In the genomic region with DNA sequence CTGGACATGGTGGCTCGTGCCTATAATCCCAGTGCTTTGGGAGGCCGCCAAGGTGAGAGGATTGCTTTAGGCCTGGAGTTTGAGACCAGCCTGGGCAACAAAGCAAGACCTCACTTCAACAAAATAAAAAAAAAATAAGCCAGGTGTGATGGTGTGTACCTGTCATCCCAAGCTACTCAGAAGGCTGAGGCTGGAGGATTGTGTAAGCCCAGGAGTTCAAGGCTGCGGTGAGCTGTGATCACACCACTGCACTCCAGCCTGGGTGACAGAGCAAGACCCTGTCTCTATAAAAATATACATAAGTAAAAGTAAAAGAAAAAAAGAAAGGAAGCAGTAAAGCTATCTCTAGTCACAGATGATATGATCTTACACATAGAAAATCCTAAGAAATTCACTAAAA, we compare ENCODE assay signal across 30 cellular contexts. TPM values are rescaled to one million over a fixed set of nuclear protein-coding genes. Genes with fewer than 3 reads are reported as not detected.
"Had no signal": no experiment of that assay in that cellular context is flagged by ENCODE, and none has a peak within 500 bp of the region (broad histone marks: within the 10 kb centered on the region; RNA-seq: fewer than 3 reads in every experiment).

No MANE protein-coding gene starts in this region.

- H3K9me3 ChIP-seq: esophagus squamous epithelium, heart right ventricle, left ventricle myocardium inferior, lower lobe of right lung, mucosa of descending colon, ovary, testis, tibial artery, upper lobe of left lung, uterus had no signal

- H3K4me3 Mint-ChIP-seq: effector memory CD8-positive, alpha-beta T cell; immature natural killer cell; naive B cell; stimulated activated memory B cell treated with anti-CD40 and anti-IgM and Interleukin-4, amounts not matched to agents 10 μg/mL and 1 μg/mL and 100 μg/mL, for 72 hours had no signal

- H3K36me3 Mint-ChIP-seq: immature natural killer cell; naive B cell; stimulated activated memory B cell treated with anti-CD40 and anti-IgM and Interleukin-4, amounts not matched to agents 10 μg/mL and 1 μg/mL and 100 μg/mL, for 72 hours had no signal

- H3K4me1 ChIP-seq: tibial artery had no signal

- H3K27ac Mint-ChIP-seq: effector memory CD8-positive, alpha-beta T cell; immature natural killer cell; naive B cell; stimulated activated memory B cell treated with anti-CD40 and anti-IgM and Interleukin-4, amounts not matched to agents 10 μg/mL and 1 μg/mL and 100 μg/mL, for 72 hours had no signal

- H3K27ac ChIP-seq: esophagus squamous epithelium, heart right ventricle, left ventricle myocardium inferior, lower lobe of right lung, ovary, testis, tibial artery, upper lobe of left lung, uterus had no signal

- H3K9me3 Mint-ChIP-seq: effector memory CD8-positive, alpha-beta T cell; immature natural killer cell; stimulated activated memory B cell treated with anti-CD40 and anti-IgM and Interleukin-4, amounts not matched to agents 10 μg/mL and 1 μg/mL and 100 μg/mL, for 72 hours had no signal

- H3K27me3 ChIP-seq: esophagus squamous epithelium, heart right ventricle, ovary, testis, tibial artery, upper lobe of left lung, uterus had no signal

- H3K36me3 ChIP-seq: esophagus squamous epithelium, heart right ventricle, left ventricle myocardium inferior, lower lobe of right lung, ovary, tibial artery, upper lobe of left lung, uterus had no signal

- H3K4me3 ChIP-seq: esophagus squamous epithelium, heart right ventricle, left ventricle myocardium inferior, lower lobe of right lung, mucosa of descending colon, ovary, testis, tibial artery, upper lobe of left lung, uterus had no signal

- H3K4me1 Mint-ChIP-seq: immature natural killer cell; stimulated activated memory B cell treated with anti-CD40 and anti-IgM and Interleukin-4, amounts not matched to agents 10 μg/mL and 1 μg/mL and 100 μg/mL, for 72 hours had no signal

- DNase-seq: cortex of kidney; effector memory CD8-positive, alpha-beta T cell; erythroblast; esophagus squamous epithelium; foreskin melanocyte; glutamatergic neuron; heart right ventricle; hypothalamus; immature natural killer cell; islet precursor cell; kidney glomerular epithelial cell; left ventricle myocardium inferior; lower lobe of right lung; naive B cell; occipital lobe; posterior cingulate gyrus; retina; stimulated activated CD4-positive, alpha-beta T cell treated with anti-CD3 and anti-CD28 coated beads, Interleukin-4, amount 100 ng/mL, for 4 hours; stimulated activated naive CD8-positive, alpha-beta T cell treated with anti-CD3 and anti-CD28 coated beads, Interleukin-15, Interleukin-2, amounts not matched to agents 100 U/mL and 50 U/mL, for 24 hours; substantia nigra; testis; upper lobe of left lung had no signal

- ATAC-seq: effector memory CD8-positive, alpha-beta T cell; heart right ventricle; left colon; lower lobe of right lung; mucosa of descending colon; sciatic nerve; stimulated activated memory B cell treated with anti-CD40 and anti-IgM and Interleukin-4, amounts not matched to agents 10 μg/mL and 1 μg/mL and 100 μg/mL, for 72 hours; stimulated activated naive CD8-positive, alpha-beta T cell treated with anti-CD3 and anti-CD28 coated beads, Interleukin-15, Interleukin-2, amounts not matched to agents 100 U/mL and 50 U/mL, for 24 hours had no signal

RNA-seq across cellular contexts. Expression of a gene that starts 59.5 kb away (rescaled TPM):
- polyA plus RNA-seq: immature natural killer cell, neural cell had no signal
